ENCODE assay signal across 13 cellular contexts in the genomic region with DNA sequence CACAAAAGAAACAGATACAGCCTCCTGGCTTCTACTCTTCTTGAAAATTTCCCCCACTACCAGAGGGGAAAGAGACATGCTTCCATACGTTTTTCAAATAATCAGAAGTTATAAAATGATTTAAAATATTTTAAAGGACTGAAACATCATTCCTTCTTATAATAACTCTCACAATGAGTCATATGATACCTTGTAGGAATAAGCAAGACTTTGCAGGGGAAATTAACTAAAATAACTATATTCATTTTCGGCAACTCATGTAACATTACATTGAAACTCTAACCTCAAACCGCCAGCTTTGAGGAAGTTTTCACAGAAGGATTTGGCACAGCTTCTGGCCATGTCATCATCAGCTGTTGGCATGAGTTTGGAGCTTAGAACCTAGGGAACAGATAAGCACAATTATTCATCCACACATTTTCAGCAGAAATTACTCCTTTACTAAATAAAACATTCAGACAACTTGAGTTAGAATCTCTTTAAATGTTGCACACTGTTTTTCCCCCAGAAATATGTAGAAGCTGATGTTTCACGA.
DNase-seq lines count a peak whose midpoint lies in the region; ATAC-seq and FAIRE-seq lines count a peak whose summit lies in the region.
"Had no signal": no experiment of that assay in that cellular context is flagged by ENCODE, and none has a peak within 500 bp of the region (broad histone marks: within the 10 kb centered on the region; RNA-seq: fewer than 3 reads in every experiment).

No MANE protein-coding gene starts in this region.

- DNase-seq in HCEC 1CT (peak; percentile 57), RCC 7860 (ENCODE audit: low spot score) (peak; percentile 63), fibroblast of gingiva (ENCODE audit: low read depth) (peak; percentile 67), renal cortical epithelial cell (ENCODE audit: low read depth) (peak; percentile 36), DMS153 treated with DMSO at 0.1 percent for 48 hours (lab: John Stamatoyannopoulos, UW; ENCODE audit: unreplicated experiment) (no peak)
- DNase-seq: activated B cell treated with CpG ODN at 0.5 μM for 24 hours; activated naive CD8-positive, alpha-beta T cell treated with anti-CD3 and anti-CD28 coated beads, Interleukin-2, amount 10 ng/mL, durations not matched to agents 7 days and 5 days; Karpas-422; NCI-H526; testis had no signal

- FAIRE-seq in RCC 7860 (lab: Jason Lieb, UNC): peak; percentile 91

- no peak for ATAC-seq in HG02642 (IDR thresholded peaks at IDR 0.05; ENCODE audit: poor library complexity, unreplicated experiment)
- no peak for ATAC-seq in HG03097 (IDR thresholded peaks at IDR 0.05; ENCODE audit: low FRiP score, unreplicated experiment)
- ATAC-seq: mucosa of descending colon had no signal
